8 cellular contexts compared by ENCODE assay signal in genomic region chr19:5977785-5978605, GRCh38. TPM values are rescaled to one million over a fixed set of nuclear protein-coding genes. Genes with fewer than 3 reads are reported as not detected.
DNase-seq lines count a peak whose midpoint lies in the region; ATAC-seq, FAIRE-seq and TF ChIP-seq lines count a peak whose summit lies in the region.

A gene with protein sequence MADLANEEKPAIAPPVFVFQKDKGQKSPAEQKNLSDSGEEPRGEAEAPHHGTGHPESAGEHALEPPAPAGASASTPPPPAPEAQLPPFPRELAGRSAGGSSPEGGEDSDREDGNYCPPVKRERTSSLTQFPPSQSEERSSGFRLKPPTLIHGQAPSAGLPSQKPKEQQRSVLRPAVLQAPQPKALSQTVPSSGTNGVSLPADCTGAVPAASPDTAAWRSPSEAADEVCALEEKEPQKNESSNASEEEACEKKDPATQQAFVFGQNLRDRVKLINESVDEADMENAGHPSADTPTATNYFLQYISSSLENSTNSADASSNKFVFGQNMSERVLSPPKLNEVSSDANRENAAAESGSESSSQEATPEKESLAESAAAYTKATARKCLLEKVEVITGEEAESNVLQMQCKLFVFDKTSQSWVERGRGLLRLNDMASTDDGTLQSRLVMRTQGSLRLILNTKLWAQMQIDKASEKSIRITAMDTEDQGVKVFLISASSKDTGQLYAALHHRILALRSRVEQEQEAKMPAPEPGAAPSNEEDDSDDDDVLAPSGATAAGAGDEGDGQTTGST (minus strand): TSS chr19:5978140. CDS start chr19:5978082, 58 bp downstream.

- peak within 1 kb of the TSS; percentile 94 for H3K9ac ChIP-seq in smooth muscle cell (ENCODE audit: low read depth)

- H3K36me3 ChIP-seq in bronchial epithelial cell (ENCODE audit: control insufficient read depth, insufficient read depth, low read length) (peaks cover 3% of the 10 kb centered on the region), smooth muscle cell (ENCODE audit: low read depth) (no peaks in the 10 kb centered on the region)

- H3K4me3 ChIP-seq in WI38 (ENCODE audit: low read depth, low read length) (peak within 1 kb of the TSS; percentile 93), bronchial epithelial cell (ENCODE audit: low read depth, low read length) (peak within 1 kb of the TSS; percentile 92), smooth muscle cell (peak within 1 kb of the TSS; percentile 95)

- peaks cover 42% of the 10 kb centered on the region for H4K20me1 ChIP-seq in smooth muscle cell (ENCODE audit: low read depth)

- no peaks in the 10 kb centered on the region for H3K9me3 ChIP-seq in smooth muscle cell (replicated peaks; ENCODE audit: low read depth)

- H3K27me3 ChIP-seq in bronchial epithelial cell (ENCODE audit: control insufficient read depth, insufficient read depth, low read length) (no peaks in the 10 kb centered on the region), smooth muscle cell (ENCODE audit: low read depth) (no peaks in the 10 kb centered on the region)

- H3K27ac ChIP-seq in smooth muscle cell (ENCODE audit: low read depth), result peak within 1 kb of the TSS; percentile 83

- peaks cover 60% of the 10 kb centered on the region for H3K79me2 ChIP-seq in smooth muscle cell (ENCODE audit: low read depth)

- peak within 1 kb of the TSS; percentile 89 for H3K4me2 ChIP-seq in smooth muscle cell

- 3% methylated on average over 77 of the region's 88 CpGs for whole genome bisulfite sequencing in smooth muscle cell (ENCODE audit: low lambda C conversion rate)

- H2AFZ ChIP-seq in smooth muscle cell (ENCODE audit: low read depth), result peak within 1 kb of the TSS; percentile 83

- TF ChIP-seq CTCF in WI38 (IDR thresholded peaks at IDR 0.05; ENCODE audit: low read depth, low read length) (no peak), bronchial epithelial cell (IDR thresholded peaks at IDR 0.05; ENCODE audit: insufficient read depth, low read length, severe bottlenecking) (no peak), smooth muscle cell (IDR thresholded peaks at IDR 0.05; ENCODE audit: borderline replicate concordance, insufficient read depth, poor library complexity, severe bottlenecking) (no peak)

- ATAC-seq in GM18873 (IDR thresholded peaks at IDR 0.05; ENCODE audit: low FRiP score, unreplicated experiment) (peak; percentile 89), HG03139 (IDR thresholded peaks at IDR 0.05; ENCODE audit: unreplicated experiment) (peak; percentile 85)

- H3F3A ChIP-seq in smooth muscle cell (ENCODE audit: low read depth), result no peaks in the 10 kb centered on the region

- no peak for FAIRE-seq in bronchial epithelial cell (lab: Jason Lieb, UNC)

- peak; percentile 98 for DNase-seq in ACHN
- peak; percentile 98 for DNase-seq in NCI-H2227 (lab: John Stamatoyannopoulos, UW; ENCODE audit: unreplicated experiment)
- peak; percentile 97 for DNase-seq in bronchial epithelial cell (ENCODE audit: low read depth)
- DNase-seq in iPS-NIHi11 (ENCODE audit: low spot score), result peak; percentile 100
- DNase-seq in smooth muscle cell (lab: John Stamatoyannopoulos, UW; ENCODE audit: unreplicated experiment), result peak; percentile 93

- H3K4me1 ChIP-seq in smooth muscle cell (ENCODE audit: low read depth), result peaks cover 6% of the 10 kb centered on the region

- in situ Hi-C loops in ACHN (cut with HindIII; ENCODE audit: low pct_ligation_motif_present, low pct_unique_long_range_greater_than_20kb, low sequenced_read_pairs), result no loop called here

RNA-seq across cellular contexts. Expression of the gene that starts here (rescaled TPM):
- total RNA-seq in bronchial epithelial cell (25.0 and 27.9 TPM in 2 replicates), smooth muscle cell (45.3 and 65.8 TPM in 2 replicates)
- 11.7 and 13.4 TPM in 2 replicates for polyA plus RNA-seq in smooth muscle cell

Comparison
In these comparisons a context has a peak if more than half of its experiments do, and no peak if none do; other contexts are left out.
1. Peak in every context shown above with its lines: DNase-seq, ATAC-seq, H3K4me3 ChIP-seq and H3K27ac ChIP-seq.